21 cellular contexts compared by ENCODE assay signal in genomic region chr1:15407579-15407978, GRCh38. TPM values are rescaled to one million over a fixed set of nuclear protein-coding genes. Genes with fewer than 3 reads are reported as not detected.
A peak's percentile ranks its signal among the peaks of the same experiment; 100 is the strongest.
DNase-seq lines count a peak whose midpoint lies in the region; TF ChIP-seq lines count a peak whose summit lies in the region.
"Had no signal": no experiment of that assay in that cellular context is flagged by ENCODE, and none has a peak within 500 bp of the region (broad histone marks: within the 10 kb centered on the region; RNA-seq: fewer than 3 reads in every experiment).

No MANE protein-coding gene starts in this region.

- no peaks in the 10 kb centered on the region for H3K27me3 Mint-ChIP-seq in osteocyte (ENCODE audit: unreplicated experiment)

- H3K79me2 ChIP-seq in ACC112 (ENCODE audit: control insufficient read depth, insufficient read depth, low read length, unreplicated experiment) = peaks cover 29% of the 10 kb centered on the region

- H3K27me3 ChIP-seq in ACC112 (ENCODE audit: insufficient read depth, low read length) (no peaks in the 10 kb centered on the region), esophagus squamous epithelium (no peaks in the 10 kb centered on the region)
- H3K27me3 ChIP-seq: cardiac muscle cell, foreskin keratinocyte, right lobe of liver, upper lobe of left lung had no signal

- no peaks in the 10 kb centered on the region for H3K36me3 Mint-ChIP-seq in osteocyte (ENCODE audit: unreplicated experiment)

- H3K4me1 ChIP-seq in ACC112 (ENCODE audit: control insufficient read depth, insufficient read depth, low read length, unreplicated experiment) (peaks cover 41% of the 10 kb centered on the region), esophagus squamous epithelium (peaks cover 11 to 46% (median 40%) of the 10 kb centered on the region in 3 donors)
- H3K4me1 ChIP-seq: foreskin keratinocyte, right lobe of liver had no signal

- H3K4me3 Mint-ChIP-seq in osteocyte (ENCODE audit: unreplicated experiment) = no peak overlapping the region
- H3K4me3 Mint-ChIP-seq: activated naive CD4-positive, alpha-beta T cell treated with anti-CD3 and anti-CD28 coated beads, Interleukin-2, amount 10 ng/mL, durations not matched to agents 7 days and 5 days had no signal

- H2AFZ ChIP-seq in ACC112 (ENCODE audit: low read length, unreplicated experiment) = no peak overlapping the region

- no peak overlapping the region for H3K4me3 ChIP-seq in ACC112 (ENCODE audit: low read depth, low read length)
- no peak overlapping the region for H3K4me3 ChIP-seq in esophagus squamous epithelium
- H3K4me3 ChIP-seq: cardiac muscle cell, right lobe of liver, upper lobe of left lung had no signal

- H3K27ac Mint-ChIP-seq in osteocyte (ENCODE audit: unreplicated experiment) = peak overlapping the region; percentile 76
- H3K27ac Mint-ChIP-seq: activated naive CD4-positive, alpha-beta T cell treated with anti-CD3 and anti-CD28 coated beads, Interleukin-2, amount 10 ng/mL, durations not matched to agents 7 days and 5 days had no signal

- intact Hi-C loops in esophagus squamous epithelium (cut with DNase I) = no loop called here

- CTCF ChIA-PET in RWPE1 (lab: Yijun Ruan, JAX) = no interaction called here

- H3K27ac ChIP-seq in ACC112 (ENCODE audit: low read depth, low read length) = peak overlapping the region; percentile 70
- peak overlapping the region; percentile 79 for H3K27ac ChIP-seq in RWPE1
- H3K27ac ChIP-seq in esophagus squamous epithelium = peak overlapping the region in 3 of 4 donors; percentile 38 to 55 (median 55)
- H3K27ac ChIP-seq: cardiac muscle cell, foreskin keratinocyte, right lobe of liver, upper lobe of left lung had no signal

- peaks cover 38% of the 10 kb centered on the region for H3K4me1 Mint-ChIP-seq in osteocyte (ENCODE audit: unreplicated experiment)

- 35 to 70% methylated on average over 2 to 7 of the region's 7 CpGs for WGBS in esophagus squamous epithelium, 2 donors

- TF ChIP-seq CTCF in RWPE1 (conservative IDR thresholded peaks at IDR 0.05; ENCODE audit: low read depth) (no peak), esophagus squamous epithelium (IDR thresholded peaks at IDR 0.05) (no peak), osteocyte (IDR thresholded peaks at IDR 0.05) (no peak)

- H3K36me3 ChIP-seq in ACC112 (ENCODE audit: insufficient read depth, low read length) = no peaks in the 10 kb centered on the region
- no peaks in the 10 kb centered on the region for H3K36me3 ChIP-seq in esophagus squamous epithelium
- H3K36me3 ChIP-seq: cardiac muscle cell, right lobe of liver, upper lobe of left lung had no signal

- no peak for DNase-seq in RWPE1 (ENCODE audit: low spot score)
- no peak for DNase-seq in esophagus squamous epithelium (lab: John Stamatoyannopoulos, UW)
- DNase-seq in osteocyte (ENCODE audit: extremely low spot score, unreplicated experiment) = no peak
- no peak for DNase-seq in NCI-H748 (lab: John Stamatoyannopoulos, UW; ENCODE audit: unreplicated experiment)
- DNase-seq in RPMI8226 = no peak
- DNase-seq in activated T-cell treated with anti-CD3 and anti-CD28 coated beads, Interleukin-2, amount 50 U/mL, for 1 hour = no peak
- DNase-seq in NCI-H82 (lab: John Stamatoyannopoulos, UW) = no peak
- DNase-seq: activated CD8-positive, alpha-beta memory T cell treated with anti-CD3 and anti-CD28 coated beads, Interleukin-2, amount 50 U/mL, for 4 hours; activated naive CD4-positive, alpha-beta T cell treated with anti-CD3 and anti-CD28 coated beads, Interleukin-2, amount 10 ng/mL, durations not matched to agents 7 days and 5 days; effector CD8-positive, alpha-beta T cell; foreskin keratinocyte; GOT3; NCI-H2081; right lobe of liver; stimulated activated CD4-positive, alpha-beta T cell treated with anti-CD3 and anti-CD28 coated beads, Interleukin-2, amount 100 ng/mL, for 48 hours; upper lobe of left lung had no signal

- TF ChIP-seq POLR2A in esophagus squamous epithelium (IDR thresholded peaks at IDR 0.05) = no peak

- POLR2A ChIA-PET in RWPE1 (lab: Yijun Ruan, JAX; ENCODE audit: low non-redundant PET) = no interaction called here

- no peaks in the 10 kb centered on the region for H3K9me3 ChIP-seq in esophagus squamous epithelium
- H3K9me3 ChIP-seq: right lobe of liver, upper lobe of left lung had no signal

- H3K9me3 Mint-ChIP-seq in osteocyte (ENCODE audit: unreplicated experiment) = no peaks in the 10 kb centered on the region
- H3K9me3 Mint-ChIP-seq: activated naive CD4-positive, alpha-beta T cell treated with anti-CD3 and anti-CD28 coated beads, Interleukin-2, amount 10 ng/mL, durations not matched to agents 7 days and 5 days had no signal

RNA-seq across cellular contexts. Expression of gene EFHD2, which starts 2.1 kb away (rescaled TPM):
- total RNA-seq in esophagus squamous epithelium (10 to 100 TPM; 47.5 to 79.5 (median 61.0) TPM), osteocyte (20.3 and 21.9 TPM in 2 replicates)

RNA-seq across cellular contexts. Expression of gene CTRC, which starts 30.7 kb away (rescaled TPM):
- total RNA-seq in esophagus squamous epithelium (not detected), osteocyte (not detected in 2 replicates)
- total RNA-seq: cardiac muscle cell, foreskin keratinocyte, liver, right lobe of liver had no signal

RNA-seq across cellular contexts. Expression of gene CELA2A, which starts 49.0 kb away (rescaled TPM):
- total RNA-seq in esophagus squamous epithelium (not detected), osteocyte (not detected in 2 replicates)
- total RNA-seq: cardiac muscle cell; foreskin keratinocyte; liver; M059J; right lobe of liver; T-helper 2 cell treated with Interferon-gamma antibody and Interleukin-4, amounts not matched to agents 100 ng/mL and 5 ng/mL, for 36 hours had no signal
